Comparison of ENCODE assay signal across 17 cellular contexts in the genomic region with DNA sequence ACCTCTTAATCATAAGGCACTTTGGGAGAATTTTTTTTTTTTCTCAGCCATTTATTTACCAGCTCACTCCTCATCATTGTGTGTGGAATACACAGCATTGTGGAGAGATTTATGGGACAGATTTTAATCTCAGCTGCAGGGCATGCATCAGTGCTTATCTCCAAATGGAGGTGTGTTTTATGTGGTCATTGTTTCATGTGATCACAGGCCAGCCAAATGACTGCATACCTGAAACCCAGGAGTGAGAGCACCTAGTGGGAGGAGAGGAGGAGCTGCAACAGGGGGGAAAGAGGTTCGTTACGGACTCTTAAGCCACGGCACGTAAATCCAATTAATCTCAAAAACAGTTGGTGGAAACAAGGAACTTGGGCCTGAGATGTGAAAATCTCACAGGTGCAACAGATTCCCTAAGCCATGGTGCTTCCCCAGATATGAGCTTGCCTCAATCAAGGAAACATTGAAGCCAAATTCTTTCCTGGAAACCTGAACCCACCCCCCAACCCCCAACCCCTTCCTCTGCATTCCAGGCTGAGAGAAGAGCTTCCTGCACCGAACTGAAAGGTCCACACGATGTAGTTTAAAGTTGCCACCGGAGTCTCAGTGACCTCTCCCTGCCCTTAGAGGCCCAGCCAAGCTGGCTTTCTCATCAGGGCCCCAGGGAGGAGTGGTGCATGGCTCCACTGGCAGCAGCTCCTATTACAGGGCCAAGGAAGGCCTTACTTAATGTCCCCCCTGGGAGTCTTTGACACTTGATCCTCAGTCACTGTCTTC.
DNase-seq lines count a peak whose midpoint lies in the region; ATAC-seq and TF ChIP-seq lines count a peak whose summit lies in the region.
"Had no signal": no experiment of that assay in that cellular context is flagged by ENCODE, and none has a peak within 500 bp of the region (broad histone marks: within the 10 kb centered on the region; RNA-seq: fewer than 3 reads in every experiment).

No MANE protein-coding gene starts in this region.

- peaks cover 16% of the 10 kb centered on the region; the same call in 1 of the 2 replicates for H3K27me3 ChIP-seq in HUES64 (ENCODE audit: insufficient read depth, low read length)
- H3K27me3 ChIP-seq in Peyer's patch, result no peaks in the 10 kb centered on the region
- H3K27me3 ChIP-seq: esophagus squamous epithelium, transverse colon had no signal

- CTCF ChIA-PET in MCF 10A (lab: Yijun Ruan, JAX), result interaction anchor here (0.6 kb wide), 2 partner anchors 73 to 1880 kb away, joined by 3 read pairs; no protein-coding TSS in a partner anchor

- no peaks in the 10 kb centered on the region for H3K9me3 ChIP-seq in HUES64 (ENCODE audit: insufficient read depth, low read depth, low read length)
- H3K9me3 ChIP-seq in Peyer's patch, result no peaks in the 10 kb centered on the region
- H3K9me3 ChIP-seq: esophagus squamous epithelium, prostate gland, transverse colon had no signal

- H3K4me3 Mint-ChIP-seq in brain (no peak overlapping the region), MCF 10A (ENCODE audit: unreplicated experiment) (no peak overlapping the region)
- H3K4me3 Mint-ChIP-seq: activated CD4-positive, alpha-beta T cell treated with anti-CD3 and anti-CD28 coated beads, Interleukin-2, amount 10 ng/mL, durations not matched to agents 7 days and 5 days; activated T-cell treated with anti-CD3 and anti-CD28 coated beads, Interleukin-2, amount 50 U/mL, for 72 hours; T-helper 17 cell had no signal

- H3K4me3 ChIP-seq in HUES64 (ENCODE audit: low read length) (0 out of 2 replicates have a peak overlapping the region, but pooled peaks have one; percentile 5), Peyer's patch (no peak overlapping the region)
- H3K4me3 ChIP-seq: esophagus squamous epithelium, prostate gland, transverse colon had no signal

- H3K27me3 Mint-ChIP-seq in brain (peaks cover 15% of the 10 kb centered on the region), MCF 10A (ENCODE audit: insufficient read depth, unreplicated experiment) (no peaks in the 10 kb centered on the region)
- H3K27me3 Mint-ChIP-seq: activated CD4-positive, alpha-beta T cell treated with anti-CD3 and anti-CD28 coated beads, Interleukin-2, amount 10 ng/mL, durations not matched to agents 7 days and 5 days had no signal

- TF ChIP-seq CTCF in brain (conservative IDR thresholded peaks at IDR 0.05), result no peak
- TF ChIP-seq CTCF in Peyer's patch (IDR thresholded peaks at IDR 0.05), result no peak
- no peak for TF ChIP-seq CTCF in MCF 10A (IDR thresholded peaks at IDR 0.05; ENCODE audit: unreplicated experiment)

- no TSS peak for BruUV-seq in MCF 10A (replicated peaks; lab: Mats Ljungman, UMichigan)

- intact Hi-C loops in MCF 10A (cut with micrococcal nuclease), result no loop called here

- DNase-seq in COLO668 (lab: John Stamatoyannopoulos, UW; ENCODE audit: unreplicated experiment), result peak; percentile 17
- peak; percentile 98 for DNase-seq in left kidney (ENCODE audit: low read depth, low spot score)
- no peak for DNase-seq in inferior parietal cortex (ENCODE audit: extremely low spot score)
- no peak for DNase-seq in Peyer's patch
- DNase-seq in MCF 10A (ENCODE audit: unreplicated experiment), result no peak
- DNase-seq: activated CD4-positive, alpha-beta T cell treated with anti-CD3 and anti-CD28 coated beads, Interleukin-2, amount 10 ng/mL, durations not matched to agents 7 days and 5 days; activated T-cell treated with anti-CD3 and anti-CD28 coated beads, Interleukin-2, amount 50 U/mL, for 72 hours; esophagus squamous epithelium; midbrain; stimulated activated CD4-positive, alpha-beta T cell treated with anti-CD3 and anti-CD28 coated beads, Interleukin-2, amount 100 ng/mL, for 24 hours; T-helper 17 cell; transverse colon had no signal

- peak overlapping the region in 3 of 5 experiments; percentile 47 to 68 (median 51) for H3K27ac Mint-ChIP-seq in brain
- no peak overlapping the region for H3K27ac Mint-ChIP-seq in MCF 10A (ENCODE audit: low read depth, unreplicated experiment)
- H3K27ac Mint-ChIP-seq: activated CD4-positive, alpha-beta T cell treated with anti-CD3 and anti-CD28 coated beads, Interleukin-2, amount 10 ng/mL, durations not matched to agents 7 days and 5 days; activated T-cell treated with anti-CD3 and anti-CD28 coated beads, Interleukin-2, amount 50 U/mL, for 72 hours; T-helper 17 cell had no signal

- H3K36me3 ChIP-seq in HUES64 (ENCODE audit: insufficient read depth, low read length) (no peaks in the 10 kb centered on the region), Peyer's patch (no peaks in the 10 kb centered on the region)
- H3K36me3 ChIP-seq: esophagus squamous epithelium, prostate gland, transverse colon had no signal

- H3K9me3 Mint-ChIP-seq in brain, result peaks cover 0 to 7% (median 5%) of the 10 kb centered on the region in 5 experiments
- peaks cover 9% of the 10 kb centered on the region for H3K9me3 Mint-ChIP-seq in MCF 10A (ENCODE audit: unreplicated experiment)
- H3K9me3 Mint-ChIP-seq: activated CD4-positive, alpha-beta T cell treated with anti-CD3 and anti-CD28 coated beads, Interleukin-2, amount 10 ng/mL, durations not matched to agents 7 days and 5 days had no signal

- 32% methylated on average over 7 of the region's 7 CpGs for WGBS in HUES64

- POLR2A ChIA-PET in MCF 10A (lab: Yijun Ruan, JAX), result interaction anchor here (0.7 kb wide), 1 partner anchor 14 kb away, joined by 3 read pairs; no protein-coding TSS in a partner anchor

- TF ChIP-seq POLR2A in Peyer's patch (IDR thresholded peaks at IDR 0.05), result no peak

- H3K36me3 Mint-ChIP-seq in brain, result no peaks in the 10 kb centered on the region
- H3K36me3 Mint-ChIP-seq in MCF 10A (ENCODE audit: insufficient read depth, unreplicated experiment), result peaks cover 4% of the 10 kb centered on the region

- no peak overlapping the region for H3K9ac ChIP-seq in HUES64 (ENCODE audit: low read depth, low read length)
- H3K9ac ChIP-seq: KMS-11 had no signal

- H3K4me1 ChIP-seq in HUES64 (ENCODE audit: insufficient read depth, low read length) (peaks cover 22% of the 10 kb centered on the region), Peyer's patch (no peaks in the 10 kb centered on the region)
- H3K4me1 ChIP-seq: prostate gland, transverse colon had no signal

- no peak overlapping the region for H3K27ac ChIP-seq in HUES64 (ENCODE audit: low read depth, low read length)
- no peak overlapping the region for H3K27ac ChIP-seq in Peyer's patch
- H3K27ac ChIP-seq: esophagus squamous epithelium, KMS-11, prostate gland, transverse colon had no signal

- H3K4me1 Mint-ChIP-seq in brain (peaks cover 34% of the 10 kb centered on the region), MCF 10A (ENCODE audit: insufficient read depth, unreplicated experiment) (no peaks in the 10 kb centered on the region)
- H3K4me1 Mint-ChIP-seq: activated CD4-positive, alpha-beta T cell treated with anti-CD3 and anti-CD28 coated beads, Interleukin-2, amount 10 ng/mL, durations not matched to agents 7 days and 5 days; T-helper 17 cell had no signal

- ATAC-seq in GM18511 (IDR thresholded peaks at IDR 0.05; ENCODE audit: unreplicated experiment), result no peak
- ATAC-seq: activated T-cell treated with anti-CD3 and anti-CD28 coated beads, Interleukin-2, amount 50 U/mL, for 72 hours; T-helper 17 cell had no signal

Comparison
In these comparisons a context has a peak if more than half of its experiments do, and no peak if none do; other contexts are left out.
1. DNase-seq: peak in COLO668 (single experiment) and left kidney (single experiment); none in inferior parietal cortex (single experiment), Peyer's patch (0 of 3) and MCF 10A (single experiment).